ENCODE assay signal across 9 cellular contexts in genomic region chr10:69644658-69645295, GRCh38. TPM values are rescaled to one million over a fixed set of nuclear protein-coding genes. Genes with fewer than 3 reads are reported as not detected.
A peak's percentile ranks its signal among the peaks of the same experiment; 100 is the strongest.
DNase-seq lines count a peak whose midpoint lies in the region; ATAC-seq and TF ChIP-seq lines count a peak whose summit lies in the region.
"Had no signal": no experiment of that assay in that cellular context is flagged by ENCODE, and none has a peak within 500 bp of the region (broad histone marks: within the 10 kb centered on the region; RNA-seq: fewer than 3 reads in every experiment).

No MANE protein-coding gene starts in this region.

- no peaks in the 10 kb centered on the region for H3K4me1 Mint-ChIP-seq in Calu3 (ENCODE audit: low read depth, unreplicated experiment)

- WGBS in body of pancreas, 2 donors: 49 to 77% methylated on average over 7 to 13 of the region's 13 CpGs

- H3K36me3 Mint-ChIP-seq in Calu3 (ENCODE audit: insufficient read depth, unreplicated experiment): no peaks in the 10 kb centered on the region

- peak; percentile 85 for DNase-seq in Calu3
- peak; percentile 81 for DNase-seq in HEK293T (ENCODE audit: extremely low spot score)
- peak; percentile 89 for DNase-seq in PC-3
- DNase-seq in body of pancreas: peak; percentile 66 to 79 (median 72)
- peak; percentile 75 for DNase-seq in inferior parietal cortex (ENCODE audit: extremely low spot score)
- peak; percentile 64 for DNase-seq in stimulated activated CD4-positive, alpha-beta T cell treated with anti-CD3 and anti-CD28 coated beads, Interleukin-15, amount 100 ng/mL, for 24 hours

- CTCF ChIA-PET in Calu3 (lab: Charles Lee) (interaction anchor here (0.5 to 1.8 kb wide), 13 partner anchors 14 to 293 kb away, joined by 3 to 20 read pairs (median 4); no protein-coding TSS in a partner anchor), HEK293T (lab: Yijun Ruan, JAX) (interaction anchor here (0.7 to 4.5 kb wide), 7 partner anchors 9 to 255 kb away, joined by 3 to 32 read pairs (median 4); no protein-coding TSS in a partner anchor), PC-3 (lab: Charles Lee) (interaction anchor here (0.7 to 1.1 kb wide), 4 partner anchors 52 to 314 kb away, joined by 3 to 5 read pairs (median 4); no protein-coding TSS in a partner anchor)

- H3K36me3 ChIP-seq in PC-3 (ENCODE audit: low read depth, low read length): no peaks in the 10 kb centered on the region
- H3K36me3 ChIP-seq in body of pancreas (replicated peaks in 1 of 2; ENCODE audit: insufficient read depth in 1 of 2, low read depth in 2 of 2): no peaks in the 10 kb centered on the region
- H3K36me3 ChIP-seq: neutrophil had no signal

- H3K79me2 ChIP-seq in PC-3 (ENCODE audit: low read length): no peaks in the 10 kb centered on the region

- H3K4me3 Mint-ChIP-seq in Calu3 (ENCODE audit: low read depth, unreplicated experiment): no peak overlapping the region

- H3K27me3 ChIP-seq in PC-3 (ENCODE audit: low read length): no peaks in the 10 kb centered on the region
- H3K27me3 ChIP-seq in body of pancreas: no peaks in the 10 kb centered on the region

- H3K9me3 ChIP-seq in PC-3 (ENCODE audit: low read length) (no peaks in the 10 kb centered on the region), body of pancreas (no peaks in the 10 kb centered on the region)
- H3K9me3 ChIP-seq: neutrophil had no signal

- H3K27ac ChIP-seq in PC-3 (ENCODE audit: low read length) (no peak overlapping the region), body of pancreas (no peak overlapping the region)
- H3K27ac ChIP-seq: neutrophil had no signal

- H4K20me1 ChIP-seq in PC-3 (ENCODE audit: low read length): no peaks in the 10 kb centered on the region

- no peak overlapping the region for H3K27ac Mint-ChIP-seq in Calu3 (ENCODE audit: unreplicated experiment)

- H3K9ac ChIP-seq in PC-3 (ENCODE audit: low read length): no peak overlapping the region

- peak; percentile 68 for ATAC-seq in PC-3
- peak; percentile 49 for ATAC-seq in body of pancreas
- ATAC-seq in GM18502 (IDR thresholded peaks at IDR 0.05; ENCODE audit: poor library complexity, unreplicated experiment): no peak
- ATAC-seq in GM18505 (IDR thresholded peaks at IDR 0.05; ENCODE audit: unreplicated experiment): no peak

- no peak for TF ChIP-seq POLR2A in body of pancreas (IDR thresholded peaks at IDR 0.05)
- no peak for TF ChIP-seq POLR2A in GM18505 (IDR thresholded peaks at IDR 0.05; ENCODE audit: borderline replicate concordance, extremely low read depth, insufficient read depth, insufficient read length)

- H3K4me1 ChIP-seq in PC-3 (ENCODE audit: insufficient read depth, low read length) (peaks cover 10% of the 10 kb centered on the region), body of pancreas (no peaks in the 10 kb centered on the region)

- intact Hi-C loops in Calu3 (cut with micrococcal nuclease; ENCODE audit: unreplicated experiment): loop anchor here (1.0 to 2.0 kb wide), 2 partner anchors 73 to 156 kb away; partner anchors contain the start of gene COL13A1
- intact Hi-C loops in PC-3 (cut with micrococcal nuclease): loop anchor here (1.0 kb wide), 4 partner anchors 52 to 270 kb away; no protein-coding TSS in a partner anchor
- intact Hi-C loops in body of pancreas (cut with DNase I): loop anchor here (5.0 kb wide), 1 partner anchor 68 kb away; no protein-coding TSS in a partner anchor

- BruUV-seq in Calu3 (replicated peaks; lab: Mats Ljungman, UMichigan) (no TSS peak), PC-3 (replicated peaks; lab: Mats Ljungman, UMichigan) (no TSS peak)

- POLR2A ChIA-PET in HEK293T (lab: Yijun Ruan, JAX) (no interaction called here), PC-3 (lab: Charles Lee; ENCODE audit: unreplicated experiment) (interaction anchor here (0.7 kb wide), 1 partner anchor 246 kb away, joined by 5 read pairs; no protein-coding TSS in a partner anchor)

- H3F3A ChIP-seq in PC-3 (ENCODE audit: low read length, unreplicated experiment): no peaks in the 10 kb centered on the region

- no peaks in the 10 kb centered on the region for H3K9me3 Mint-ChIP-seq in Calu3 (ENCODE audit: low read depth, unreplicated experiment)

- no peak overlapping the region for H2AFZ ChIP-seq in PC-3 (ENCODE audit: low read length)

- TF ChIP-seq CTCF in Calu3 (IDR thresholded peaks at IDR 0.05; ENCODE audit: unreplicated experiment) (peak; percentile 90), PC-3 (conservative IDR thresholded peaks at IDR 0.05; ENCODE audit: low read depth, low read length) (peak; percentile 100), body of pancreas (IDR thresholded peaks at IDR 0.05) (peak; percentile 84 to 94 (median 91))

- H3K27me3 Mint-ChIP-seq in Calu3 (ENCODE audit: unreplicated experiment): peaks cover 18% of the 10 kb centered on the region

- H3K4me3 ChIP-seq in PC-3 (ENCODE audit: low read length): no peak overlapping the region
- H3K4me3 ChIP-seq in body of pancreas: no peak overlapping the region

- no peak overlapping the region for H3K4me2 ChIP-seq in PC-3 (ENCODE audit: low read length)

- H3K9me2 ChIP-seq in PC-3 (replicated peaks; ENCODE audit: low read length): no peaks in the 10 kb centered on the region

TF ChIP-seq in HEK293T, 16 proteins besides CTCF, POLR2A, EP300 and RAD21:
- no peak for TF ChIP-seq TARDBP (IDR thresholded peaks at IDR 0.05)
- no peak for TF ChIP-seq ELF4 (IDR thresholded peaks at IDR 0.05)
- no peak for TF ChIP-seq SUZ12 (IDR thresholded peaks at IDR 0.05)
- no peak for TF ChIP-seq LEF1 (IDR thresholded peaks at IDR 0.05; ENCODE audit: borderline replicate concordance)
- TF ChIP-seq FOXA1 (IDR thresholded peaks at IDR 0.05): no peak
- no peak for TF ChIP-seq L3MBTL2 (conservative IDR thresholded peaks at IDR 0.05)
- TF ChIP-seq ARNT (IDR thresholded peaks at IDR 0.05): no peak
- no peak for TF ChIP-seq HDGF (IDR thresholded peaks at IDR 0.05; ENCODE audit: borderline replicate concordance)
- TF ChIP-seq CTBP1 (IDR thresholded peaks at IDR 0.05; ENCODE audit: borderline replicate concordance): no peak
- no peak for TF ChIP-seq SP1 (IDR thresholded peaks at IDR 0.05)
- no peak for TF ChIP-seq ZNF384 (IDR thresholded peaks at IDR 0.05)
- no peak for TF ChIP-seq NFRKB (IDR thresholded peaks at IDR 0.05)
- no peak for TF ChIP-seq PKNOX1 (IDR thresholded peaks at IDR 0.05)
- no peak for TF ChIP-seq FOXM1 (IDR thresholded peaks at IDR 0.05; ENCODE audit: borderline replicate concordance)
- no peak for TF ChIP-seq FOXK2 (IDR thresholded peaks at IDR 0.05)
- no peak for TF ChIP-seq BHLHE40 (IDR thresholded peaks at IDR 0.05; ENCODE audit: borderline replicate concordance)

RNA-seq across cellular contexts. Expression of gene FAM241B, which starts 14.7 kb away (rescaled TPM):
- 22.9 and 25.2 TPM in 2 replicates for total RNA-seq in Calu3 (2022)
- total RNA-seq in PC-3 (2014; rRNA removed): 37.5 and 45.4 TPM in 2 replicates
- total RNA-seq in body of pancreas: 1 to 10 TPM in 1 of 2 donors, under 1 TPM in 1; 0.66 to 1.8 TPM

Comparison
In these comparisons a context has a peak if more than half of its experiments do, and no peak if none do; other contexts are left out.
1. ATAC-seq: peak in PC-3 (single experiment) and body of pancreas (single experiment); none in GM18502 (single experiment) and GM18505 (single experiment).
2. Peak in every context shown above with its lines, with median percentiles within 50 percentile points of each other: DNase-seq and CTCF ChIP-seq.